Comparison of ENCODE assay signal across 8 cellular contexts in genomic region chr1:93078935-93079654, GRCh38.
DNase-seq lines count a peak whose midpoint lies in the region; ATAC-seq and TF ChIP-seq lines count a peak whose summit lies in the region.

Gene MTF2, plus strand, starts transcription at chr1:93079283. Its CDS starts 244 bp downstream, at chr1:93079527.

- peak within 1 kb of the TSS; percentile 87 to 100 (median 98) for H3K27ac ChIP-seq in BLaER1 treated with 17β-estradiol and CSF1 and Interleukin-3, amounts not matched to agents 10 nM and 100 nM
- peak within 1 kb of the TSS; percentile 61 to 82 for H3K27ac ChIP-seq in coronary artery
- H3K27ac ChIP-seq in layer of hippocampus (ENCODE audit: low read depth, low read length): peak within 1 kb of the TSS; percentile 84

- ATAC-seq in GM19328 (IDR thresholded peaks at IDR 0.05; ENCODE audit: unreplicated experiment) (peak; percentile 78), HG03469 (IDR thresholded peaks at IDR 0.05; ENCODE audit: unreplicated experiment) (peak; percentile 53)

- peak; percentile 94 for DNase-seq in NCI-H526 treated with DMSO at 0.1 percent for 48 hours (lab: John Stamatoyannopoulos, UW)
- DNase-seq in activated CD4-positive, alpha-beta T cell treated with anti-CD3 and anti-CD28 coated beads for 48 hours: peak; percentile 97
- DNase-seq in coronary artery (ENCODE audit: low spot score): peak; percentile 89
- peak; percentile 77 to 94 (median 90) for DNase-seq in stimulated activated CD4-positive, alpha-beta T cell treated with anti-CD3 and anti-CD28 coated beads, Interleukin-1b, Interleukin-23, amount 100 ng/mL, for 24 hours (ENCODE audit: low read depth in 4 of 4, low spot score in 1 of 4)

- H3K4me2 ChIP-seq in BLaER1 treated with 17β-estradiol and CSF1 and Interleukin-3, amounts not matched to agents 10 nM and 100 nM: peak within 1 kb of the TSS; percentile 77 to 96 (median 90)

- H3K4me3 ChIP-seq in BLaER1 treated with 17β-estradiol and CSF1 and Interleukin-3, amounts not matched to agents 10 nM and 100 nM: peak within 1 kb of the TSS; percentile 74 to 95 (median 90)
- peak within 1 kb of the TSS; percentile 98 for H3K4me3 ChIP-seq in coronary artery

- peaks cover 0 to 19% (median 15%) of the 10 kb centered on the region in 11 experiments; a peak in 20 of 22 replicates for H3K9me3 ChIP-seq in BLaER1 treated with 17β-estradiol and CSF1 and Interleukin-3, amounts not matched to agents 10 nM and 100 nM (replicated peaks in 1 of 11)

- no peak for TF ChIP-seq CTCF in coronary artery (IDR thresholded peaks at IDR 0.05)

- peak within 1 kb of the TSS; percentile 84 to 99 (median 97) for H3K9ac ChIP-seq in BLaER1 treated with 17β-estradiol and CSF1 and Interleukin-3, amounts not matched to agents 10 nM and 100 nM

- peaks cover 5 to 22% (median 21%) of the 10 kb centered on the region in 11 experiments; a peak in 21 of 22 replicates for H3K36me3 ChIP-seq in BLaER1 treated with 17β-estradiol and CSF1 and Interleukin-3, amounts not matched to agents 10 nM and 100 nM

- peaks cover 28 to 44% (median 38%) of the 10 kb centered on the region in 11 experiments for H4K20me1 ChIP-seq in BLaER1 treated with 17β-estradiol and CSF1 and Interleukin-3, amounts not matched to agents 10 nM and 100 nM

- H3K4me1 ChIP-seq in BLaER1 treated with 17β-estradiol and CSF1 and Interleukin-3, amounts not matched to agents 10 nM and 100 nM: peaks cover 27 to 73% (median 48%) of the 10 kb centered on the region in 10 experiments

- no peaks in the 10 kb centered on the region for H3K27me3 ChIP-seq in BLaER1 treated with 17β-estradiol and CSF1 and Interleukin-3, amounts not matched to agents 10 nM and 100 nM
- no peaks in the 10 kb centered on the region for H3K27me3 ChIP-seq in layer of hippocampus (ENCODE audit: control insufficient read depth, insufficient read depth, low read length)

Comparison
In these comparisons a context has a peak if more than half of its experiments do, and no peak if none do; other contexts are left out.
1. Peak in every context shown above with its lines: DNase-seq, ATAC-seq, H3K4me3 ChIP-seq and H3K27ac ChIP-seq.